Comparison of ENCODE assay signal across 24 cellular contexts in the genomic region with DNA sequence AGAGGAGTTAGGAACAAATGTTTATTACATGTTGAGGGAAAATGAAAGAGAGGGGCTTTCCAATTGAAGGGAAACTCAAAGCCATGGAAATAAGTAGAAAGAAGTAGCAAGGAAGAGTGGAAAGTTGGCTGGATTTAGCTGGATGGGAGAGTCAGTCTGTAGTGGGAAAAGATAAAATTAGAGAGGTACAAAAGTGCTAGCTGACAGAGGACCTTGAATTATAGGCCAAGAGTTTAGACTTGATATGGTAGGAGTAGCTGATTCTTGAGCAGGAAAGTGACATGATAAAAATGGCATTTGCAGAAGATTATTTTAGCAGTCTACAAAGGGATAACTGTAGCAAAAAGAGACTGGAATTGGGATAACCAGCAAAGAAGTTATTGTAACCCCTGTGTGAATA.
A peak's percentile ranks its signal among the peaks of the same experiment; 100 is the strongest.
DNase-seq lines count a peak whose midpoint lies in the region; ATAC-seq and TF ChIP-seq lines count a peak whose summit lies in the region.
"Had no signal": no experiment of that assay in that cellular context is flagged by ENCODE, and none has a peak within 500 bp of the region (broad histone marks: within the 10 kb centered on the region; RNA-seq: fewer than 3 reads in every experiment).

No MANE protein-coding gene starts in this region.

- no peak overlapping the region for H3K4me3 ChIP-seq in left ventricle myocardium inferior
- H3K4me3 ChIP-seq: A549; BLaER1 treated with 17β-estradiol and CSF1 and Interleukin-3, amounts not matched to agents 10 nM and 100 nM; GM12878 had no signal

- TF ChIP-seq CTCF in left ventricle myocardium inferior (IDR thresholded peaks at IDR 0.05; ENCODE audit: borderline replicate concordance) (no peak), mesothelial cell of epicardium (IDR thresholded peaks at IDR 0.05; ENCODE audit: unreplicated experiment) (no peak)

- ATAC-seq in Right ventricle myocardium inferior (peak; percentile 31), left ventricle myocardium superior (peak; percentile 58), left cardiac atrium (no peak)
- ATAC-seq: A549; CD8-positive, alpha-beta T cell; GM12878 had no signal

- no peaks in the 10 kb centered on the region for H3K27me3 ChIP-seq in left ventricle myocardium inferior (ENCODE audit: low read depth)
- H3K27me3 ChIP-seq: BLaER1 treated with 17β-estradiol and CSF1 and Interleukin-3, amounts not matched to agents 10 nM and 100 nM had no signal

- H3K27ac Mint-ChIP-seq in mesothelial cell of epicardium: peak overlapping the region; percentile 2
- H3K27ac Mint-ChIP-seq in activated CD4-positive, alpha-beta T cell treated with anti-CD3 and anti-CD28 coated beads, Interleukin-2, amount 10 ng/mL, durations not matched to agents 7 days and 5 days: no peak overlapping the region
- H3K27ac Mint-ChIP-seq: B cell; CD4-positive, alpha-beta T cell; CD8-positive, alpha-beta T cell had no signal

- peaks cover 4% of the 10 kb centered on the region for H3K9me3 ChIP-seq in left ventricle myocardium inferior (replicated peaks)
- H3K9me3 ChIP-seq: A549, Caco-2 had no signal

- CTCF ChIA-PET in activated CD4-positive, alpha-beta T cell treated with anti-CD3 and anti-CD28 coated beads, Interleukin-2, amount 10 ng/mL, durations not matched to agents 7 days and 5 days (lab: Charles Lee): no interaction called here

- H3K4me1 ChIP-seq in left ventricle myocardium inferior: no peaks in the 10 kb centered on the region
- H3K4me1 ChIP-seq: A549; BLaER1 treated with 17β-estradiol and CSF1 and Interleukin-3, amounts not matched to agents 10 nM and 100 nM; Caco-2 had no signal

- H3K9me3 Mint-ChIP-seq in mesothelial cell of epicardium: peaks cover 4% of the 10 kb centered on the region
- no peaks in the 10 kb centered on the region for H3K9me3 Mint-ChIP-seq in activated CD4-positive, alpha-beta T cell treated with anti-CD3 and anti-CD28 coated beads, Interleukin-2, amount 10 ng/mL, durations not matched to agents 7 days and 5 days

- no peak for DNase-seq in Right ventricle myocardium inferior (ENCODE audit: missing footprints)
- DNase-seq in left ventricle myocardium inferior: no peak
- DNase-seq in left ventricle myocardium superior: no peak
- no peak for DNase-seq in left cardiac atrium
- no peak for DNase-seq in mesothelial cell of epicardium (ENCODE audit: low spot score in 2 of 2, unreplicated experiment in 2 of 2)
- no peak for DNase-seq in activated CD4-positive, alpha-beta T cell treated with anti-CD3 and anti-CD28 coated beads, Interleukin-2, amount 10 ng/mL, durations not matched to agents 7 days and 5 days
- DNase-seq: AML-193; Caco-2; Calu3; CD4-positive, alpha-beta T cell; CD8-positive, alpha-beta T cell; DMS 273 treated with DMSO at 0.1 percent for 48 hours; DMS153; DMS53; DMS79; DND-41; EL; GDM1 had no signal

- H3K36me3 Mint-ChIP-seq in mesothelial cell of epicardium: no peaks in the 10 kb centered on the region
- H3K36me3 Mint-ChIP-seq in activated CD4-positive, alpha-beta T cell treated with anti-CD3 and anti-CD28 coated beads, Interleukin-2, amount 10 ng/mL, durations not matched to agents 7 days and 5 days (ENCODE audit: low read depth): no peaks in the 10 kb centered on the region
- H3K36me3 Mint-ChIP-seq: CD8-positive, alpha-beta T cell had no signal

- POLR2A ChIA-PET in activated CD4-positive, alpha-beta T cell treated with anti-CD3 and anti-CD28 coated beads, Interleukin-2, amount 10 ng/mL, durations not matched to agents 7 days and 5 days (lab: Charles Lee): no interaction called here

- H3K4me1 Mint-ChIP-seq in mesothelial cell of epicardium: peaks cover 11% of the 10 kb centered on the region
- H3K4me1 Mint-ChIP-seq in activated CD4-positive, alpha-beta T cell treated with anti-CD3 and anti-CD28 coated beads, Interleukin-2, amount 10 ng/mL, durations not matched to agents 7 days and 5 days: no peaks in the 10 kb centered on the region
- H3K4me1 Mint-ChIP-seq: B cell had no signal

- H3K27ac ChIP-seq in left ventricle myocardium inferior (replicated peaks): no peak overlapping the region
- H3K27ac ChIP-seq: 22Rv1; A549; BLaER1 treated with 17β-estradiol and CSF1 and Interleukin-3, amounts not matched to agents 10 nM and 100 nM; C4-2B had no signal

- no peak overlapping the region for H3K4me3 Mint-ChIP-seq in mesothelial cell of epicardium
- H3K4me3 Mint-ChIP-seq in activated CD4-positive, alpha-beta T cell treated with anti-CD3 and anti-CD28 coated beads, Interleukin-2, amount 10 ng/mL, durations not matched to agents 7 days and 5 days: no peak overlapping the region
- H3K4me3 Mint-ChIP-seq: B cell; CD4-positive, alpha-beta T cell; CD8-positive, alpha-beta T cell had no signal

- H3K27me3 Mint-ChIP-seq in mesothelial cell of epicardium (ENCODE audit: low read depth): no peaks in the 10 kb centered on the region
- H3K27me3 Mint-ChIP-seq in activated CD4-positive, alpha-beta T cell treated with anti-CD3 and anti-CD28 coated beads, Interleukin-2, amount 10 ng/mL, durations not matched to agents 7 days and 5 days: no peaks in the 10 kb centered on the region
- H3K27me3 Mint-ChIP-seq: B cell; CD4-positive, alpha-beta T cell had no signal

- no peaks in the 10 kb centered on the region for H3K36me3 ChIP-seq in left ventricle myocardium inferior
- H3K36me3 ChIP-seq: BLaER1 treated with 17β-estradiol and CSF1 and Interleukin-3, amounts not matched to agents 10 nM and 100 nM had no signal

- intact Hi-C loops in Right ventricle myocardium inferior (cut with DNase I) (no loop called here), left ventricle myocardium inferior (cut with micrococcal nuclease) (no loop called here), left ventricle myocardium superior (cut with micrococcal nuclease) (no loop called here), left cardiac atrium (cut with DNase I) (no loop called here)

Comparison
In these comparisons a context has a peak if more than half of its experiments do, and no peak if none do; other contexts are left out.
1. ATAC-seq: peak in Right ventricle myocardium inferior (single experiment) and left ventricle myocardium superior (single experiment); none in left cardiac atrium (0 of 2).